ENCODE assay signal across 19 cellular contexts in genomic region chr12:66663605-66664004, GRCh38. TPM values are rescaled to one million over a fixed set of nuclear protein-coding genes. Genes with fewer than 3 reads are reported as not detected.
"Had no signal": no experiment of that assay in that cellular context is flagged by ENCODE, and none has a peak within 500 bp of the region (broad histone marks: within the 10 kb centered on the region; RNA-seq: fewer than 3 reads in every experiment).

No MANE protein-coding gene starts in this region.

- H3K36me3 ChIP-seq: brain microvascular endothelial cell, cardiac muscle cell, MG63 had no signal

- H3K4me3 ChIP-seq: cardiac muscle cell, MG63, PC-9 had no signal

- H3K27me3 ChIP-seq: brain microvascular endothelial cell, cardiac muscle cell, MG63 had no signal

- DNase-seq: activated CD4-positive, alpha-beta T cell treated with anti-CD3 and anti-CD28 coated beads for 4 hours; activated CD8-positive, alpha-beta memory T cell treated with anti-CD3 and anti-CD28 coated beads, Interleukin-2, amount 50 U/mL, for 4 hours; activated CD8-positive, alpha-beta T cell treated with anti-CD3 and anti-CD28 coated beads for 36 hours; activated gamma-delta T cell treated with Interleukin-2 at 50 U/mL for 16 hours; activated naive CD4-positive, alpha-beta T cell treated with anti-CD3 and anti-CD28 coated beads, Interleukin-2, amount 10 ng/mL, durations not matched to agents 7 days and 5 days; activated naive CD8-positive, alpha-beta T cell treated with anti-CD3 and anti-CD28 coated beads for 36 hours; activated T-cell treated with anti-CD3 and anti-CD28 coated beads, Interleukin-2, amount 50 U/mL, for 72 hours; brain microvascular endothelial cell; MG63; MV-4-11; NCI-H1092 treated with DMSO at 0.1 percent for 48 hours; NCI-H1930; NCI-H526; NCI-H82; PC-9; SHP77 treated with DMSO at 0.1 percent for 48 hours had no signal

- H3K9me3 ChIP-seq: MG63 had no signal

- ATAC-seq: activated CD4-positive, CD25-positive, alpha-beta regulatory T cell treated with anti-CD3 and anti-CD28 coated beads, Interleukin-2, amount 50 U/mL, for 24 hours; activated CD8-positive, alpha-beta T cell treated with anti-CD3 and anti-CD28 coated beads for 36 hours; activated T-cell treated with anti-CD3 and anti-CD28 coated beads, Interleukin-2, amount 50 U/mL, for 72 hours had no signal

- H3K27ac ChIP-seq: brain microvascular endothelial cell, cardiac muscle cell, PC-9 had no signal

RNA-seq across cellular contexts. Expression of gene GRIP1, which starts 15.3 kb away (rescaled TPM):
- total RNA-seq: activated T-helper 2 cell treated with anti-CD3 and anti-CD28 coated beads, Interferon-gamma antibody, Interleukin-2, Interleukin-4, amounts not matched to agents 10 μg/mL and 5 μg/mL and 100 μg/mL, durations not matched to agents 14 hours and 24 hours and 36 hours had no signal
